In genomic region chr1:77534456-77534855, GRCh38 we compare ENCODE assay signal across 14 cellular contexts.
DNase-seq lines count a peak whose midpoint lies in the region; ATAC-seq, FAIRE-seq and TF ChIP-seq lines count a peak whose summit lies in the region.
"Had no signal": no experiment of that assay in that cellular context is flagged by ENCODE, and none has a peak within 500 bp of the region (broad histone marks: within the 10 kb centered on the region; RNA-seq: fewer than 3 reads in every experiment).

No MANE protein-coding gene starts in this region.

- intact Hi-C loops in K562 (cut with micrococcal nuclease) = loop anchor here (5.0 to 10.0 kb wide), 3 partner anchors 148 to 1382 kb away; partner anchors contain the start of gene ZZZ3

- H3K36me3 ChIP-seq in K562 (ENCODE audit: control insufficient read depth, insufficient read depth, low read length) = no peaks in the 10 kb centered on the region
- H3K36me3 ChIP-seq in mesenchymal stem cell (ENCODE audit: control insufficient read depth in 1 of 2, insufficient read depth in 2 of 2, low read depth in 1 of 2, low read length in 2 of 2) = peaks cover 0 to 14% of the 10 kb centered on the region in 2 experiments
- no peaks in the 10 kb centered on the region for H3K36me3 ChIP-seq in hepatocyte (replicated peaks; ENCODE audit: insufficient read depth, low read depth)
- H3K36me3 ChIP-seq: ovary, uterus had no signal

- peaks cover 0 to 3% of the 10 kb centered on the region in 2 experiments; a peak in 2 of 5 replicates for H3K4me1 ChIP-seq in K562 (replicated peaks in 1 of 2; ENCODE audit: control insufficient read depth in 2 of 2, insufficient read depth in 2 of 2, low read length in 2 of 2)
- peaks cover 14% of the 10 kb centered on the region for H3K4me1 ChIP-seq in mesenchymal stem cell (ENCODE audit: control insufficient read depth, insufficient read depth, low read depth, low read length)
- H3K4me1 ChIP-seq in hepatocyte (ENCODE audit: insufficient read depth) = no peaks in the 10 kb centered on the region
- H3K4me1 ChIP-seq: uterus had no signal

- H2BK12ac ChIP-seq in mesenchymal stem cell (ENCODE audit: low read length in 2 of 2) = no peak overlapping the region

- 26% methylated on average over 5 of the region's 5 CpGs for WGBS in K562 (ENCODE audit: insufficient coverage, low coverage, missing lambda C conversion rate)
- 96% methylated on average over 3 of the region's 5 CpGs for WGBS in mesenchymal stem cell
- 91% methylated on average over 5 of the region's 5 CpGs for WGBS in hepatocyte (ENCODE audit: low lambda C conversion rate, missing lambda C conversion rate)

- FAIRE-seq in K562 (lab: Jason Lieb, UNC) = peak; percentile 23

- in situ Hi-C loops in K562 (cut with MboI) = no loop called here

- CTCF ChIA-PET in K562 (lab: Yijun Ruan, JAX; ENCODE audit: low intra/inter-chr PET ratio) = no interaction called here

- BruUV-seq in K562 (replicated peaks; lab: Mats Ljungman, UMichigan) = no TSS peak

- no peak overlapping the region for H2BK5ac ChIP-seq in mesenchymal stem cell (ENCODE audit: low read depth, low read length, poor library complexity, severe bottlenecking)

- TF ChIP-seq POLR2A in K562 (conservative IDR thresholded peaks at IDR 0.05) = no peak

- peaks cover 0 to 11% of the 10 kb centered on the region in 2 experiments; a peak in 1 of 5 replicates for H3K27me3 ChIP-seq in K562 (ENCODE audit: control insufficient read depth in 2 of 2, insufficient read depth in 2 of 2, low read length in 2 of 2)
- H3K27me3 ChIP-seq in mesenchymal stem cell (ENCODE audit: control insufficient read depth in 1 of 2, insufficient read depth in 1 of 2, low read length in 2 of 2) = no peaks in the 10 kb centered on the region
- H3K27me3 ChIP-seq in hepatocyte = no peaks in the 10 kb centered on the region
- H3K27me3 ChIP-seq: ovary, uterus had no signal

- no peak overlapping the region for H2BK120ac ChIP-seq in mesenchymal stem cell (ENCODE audit: low read depth, low read length)

- H3K4ac ChIP-seq in mesenchymal stem cell (ENCODE audit: low read depth in 1 of 2, low read length in 2 of 2) = no peak overlapping the region

- H4K20me1 ChIP-seq in K562 (replicated peaks; ENCODE audit: control insufficient read depth, insufficient read depth, low read length) (no peaks in the 10 kb centered on the region), hepatocyte (ENCODE audit: insufficient read depth, poor library complexity, severe bottlenecking) (no peaks in the 10 kb centered on the region)

- H3K27ac ChIP-seq in K562 (ENCODE audit: extremely low read depth, low read depth, low read length) = no peak overlapping the region
- peak overlapping the region; percentile 65 for H3K27ac ChIP-seq in mesenchymal stem cell (ENCODE audit: low read length, poor library complexity, severe bottlenecking)
- no peak overlapping the region for H3K27ac ChIP-seq in hepatocyte
- H3K27ac ChIP-seq: ovary, uterus had no signal

- DNase-seq in ELR (ENCODE audit: low read depth) (peak; percentile 63), NOMO-1 treated with DMSO at 0.1 percent for 48 hours (lab: John Stamatoyannopoulos, UW; ENCODE audit: unreplicated experiment) (peak; percentile 47), K562 (ENCODE audit: extremely low read depth in 1 of 4, low spot score in 3 of 4) (no peak), mesenchymal stem cell (no peak), nucleus accumbens (lab: John Stamatoyannopoulos, UW) (no peak), hepatocyte (ENCODE audit: low spot score) (no peak), NCI-H748 treated with DMSO at 0.1 percent for 48 hours (lab: John Stamatoyannopoulos, UW) (no peak)
- no peak for DNase-seq in stimulated activated CD8-positive, alpha-beta memory T cell treated with anti-CD3 and anti-CD28 coated beads, Interleukin-4, amount 100 ng/mL, for 48 hours
- DNase-seq: activated gamma-delta T cell, aorta, cortex of kidney, Karpas-422, ovary, uterus had no signal

- H4K91ac ChIP-seq in mesenchymal stem cell (ENCODE audit: low read length) = no peak overlapping the region

- H3K9me2 ChIP-seq in hepatocyte (replicated peaks; ENCODE audit: insufficient read depth) = no peaks in the 10 kb centered on the region

- no peak overlapping the region for H3K18ac ChIP-seq in mesenchymal stem cell (ENCODE audit: low read depth in 1 of 2, low read length in 2 of 2)

- no peaks in the 10 kb centered on the region for H3K9me3 ChIP-seq in K562 (replicated peaks; ENCODE audit: control insufficient read depth, insufficient read depth, low read depth, low read length)
- H3K9me3 ChIP-seq in mesenchymal stem cell (ENCODE audit: control insufficient read depth, low read length) = no peaks in the 10 kb centered on the region
- H3K9me3 ChIP-seq in hepatocyte (ENCODE audit: low read depth) = no peaks in the 10 kb centered on the region
- H3K9me3 ChIP-seq: ovary, uterus had no signal

- no peak overlapping the region for H2AFZ ChIP-seq in K562 (ENCODE audit: low read depth, low read length)
- H2AFZ ChIP-seq in mesenchymal stem cell (ENCODE audit: low read depth, low read length) = no peak overlapping the region
- no peak overlapping the region for H2AFZ ChIP-seq in hepatocyte

- H3K79me2 ChIP-seq in K562 (ENCODE audit: control insufficient read depth, insufficient read depth, low read length) (no peaks in the 10 kb centered on the region), hepatocyte (no peaks in the 10 kb centered on the region)

- H3K9me1 ChIP-seq in K562 (ENCODE audit: control insufficient read depth, insufficient read depth, low read length) = no peaks in the 10 kb centered on the region

- H3K9ac ChIP-seq in K562 (ENCODE audit: insufficient read depth in 1 of 2, low read depth in 2 of 2, low read length in 2 of 2) = no peak overlapping the region
- no peak overlapping the region for H3K9ac ChIP-seq in mesenchymal stem cell (ENCODE audit: low read length)

- peak overlapping the region; percentile 33 for H2AK5ac ChIP-seq in mesenchymal stem cell (ENCODE audit: low read length, severe bottlenecking)

- H3K4me3 ChIP-seq in K562 = no peak overlapping the region
- H3K4me3 ChIP-seq in mesenchymal stem cell (ENCODE audit: insufficient read depth in 1 of 2, low read depth in 1 of 2, low read length in 2 of 2) = no peak overlapping the region
- no peak overlapping the region for H3K4me3 ChIP-seq in hepatocyte
- H3K4me3 ChIP-seq: ovary, uterus had no signal

- no peak overlapping the region for H3K23ac ChIP-seq in mesenchymal stem cell (ENCODE audit: low read length in 2 of 2)

- no peak for TF ChIP-seq EP300 in K562 (IDR thresholded peaks at IDR 0.05; ENCODE audit: low read length)

- POLR2A ChIA-PET in K562 (lab: Yijun Ruan, JAX) = no interaction called here

- ATAC-seq in K562 = no peak

- peak overlapping the region; percentile 37 for H2BK15ac ChIP-seq in mesenchymal stem cell (ENCODE audit: low read depth, poor library complexity, severe bottlenecking)

- no peak overlapping the region for H4K8ac ChIP-seq in mesenchymal stem cell (ENCODE audit: low read length)

- no peak for TF ChIP-seq RAD21 in K562 (CRISPR knock-in tag; conservative IDR thresholded peaks at IDR 0.05 in 1 of 2, IDR thresholded peaks at IDR 0.05 in 1 of 2)

- H3K4me2 ChIP-seq in K562 (ENCODE audit: insufficient read depth, low read length) (no peak overlapping the region), mesenchymal stem cell (ENCODE audit: low read length, poor library complexity, severe bottlenecking) (no peak overlapping the region), hepatocyte (no peak overlapping the region)

- H3K14ac ChIP-seq in mesenchymal stem cell (ENCODE audit: low read length in 2 of 2) = no peak overlapping the region

- peaks cover 3% of the 10 kb centered on the region for H3K79me1 ChIP-seq in mesenchymal stem cell (replicated peaks; ENCODE audit: low read length, poor library complexity, severe bottlenecking)

- TF ChIP-seq CTCF in K562 (IDR thresholded peaks at IDR 0.05 in 2 of 3, conservative IDR thresholded peaks at IDR 0.05 in 1 of 3; ENCODE audit: insufficient read depth in 2 of 3, low read depth in 1 of 3, low read length in 3 of 3) (no peak), hepatocyte (IDR thresholded peaks at IDR 0.05; ENCODE audit: poor library complexity) (no peak)

TF ChIP-seq in K562, 482 proteins besides CTCF, POLR2A, EP300 and RAD21 (continues in another document):
- TF ChIP-seq HMG20B (CRISPR knock-in tag; IDR thresholded peaks at IDR 0.05) (no peak), MEIS2 (IDR thresholded peaks at IDR 0.05; ENCODE audit: partially characterized antibody) (no peak), ATF6 (CRISPR knock-in tag; IDR thresholded peaks at IDR 0.05) (no peak), RHOXF2B (CRISPR knock-in tag; conservative IDR thresholded peaks at IDR 0.05) (no peak), CBX1 (IDR thresholded peaks at IDR 0.05; ENCODE audit: low read depth) (no peak), ADNP (tag; IDR thresholded peaks at IDR 0.05) (no peak), XRCC3 (IDR thresholded peaks at IDR 0.05) (no peak), NFIC (IDR thresholded peaks at IDR 0.05) (no peak), TEAD4 (IDR thresholded peaks at IDR 0.05; ENCODE audit: low read length) (no peak), TEAD4 (CRISPR knock-in tag; IDR thresholded peaks at IDR 0.05; ENCODE audit: borderline replicate concordance) (no peak), SREBF1 (IDR thresholded peaks at IDR 0.05; ENCODE audit: borderline replicate concordance, low read depth, low read length) (no peak)
- TF ChIP-seq, protein P1, sequence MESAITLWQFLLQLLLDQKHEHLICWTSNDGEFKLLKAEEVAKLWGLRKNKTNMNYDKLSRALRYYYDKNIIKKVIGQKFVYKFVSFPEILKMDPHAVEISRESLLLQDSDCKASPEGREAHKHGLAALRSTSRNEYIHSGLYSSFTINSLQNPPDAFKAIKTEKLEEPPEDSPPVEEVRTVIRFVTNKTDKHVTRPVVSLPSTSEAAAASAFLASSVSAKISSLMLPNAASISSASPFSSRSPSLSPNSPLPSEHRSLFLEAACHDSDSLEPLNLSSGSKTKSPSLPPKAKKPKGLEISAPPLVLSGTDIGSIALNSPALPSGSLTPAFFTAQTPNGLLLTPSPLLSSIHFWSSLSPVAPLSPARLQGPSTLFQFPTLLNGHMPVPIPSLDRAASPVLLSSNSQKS (CRISPR knock-in tag; IDR thresholded peaks at IDR 0.05) = no peak

Comparison
In these comparisons a context has a peak if more than half of its experiments do, and no peak if none do; other contexts are left out.
1. DNase-seq: peak in ELR (single experiment) and NOMO-1 treated with DMSO at 0.1 percent for 48 hours (single experiment); none in K562 (0 of 4), mesenchymal stem cell (single experiment), nucleus accumbens (0 of 56), hepatocyte (single experiment), NCI-H748 treated with DMSO at 0.1 percent for 48 hours (single experiment) and stimulated activated CD8-positive, alpha-beta memory T cell treated with anti-CD3 and anti-CD28 coated beads, Interleukin-4, amount 100 ng/mL, for 48 hours (single experiment).